Comparison of ENCODE assay signal across 8 cellular contexts in genomic region chr17:29251969-29252866, GRCh38. TPM values are rescaled to one million over a fixed set of nuclear protein-coding genes. Genes with fewer than 3 reads are reported as not detected.
DNase-seq lines count a peak whose midpoint lies in the region; ATAC-seq, FAIRE-seq and TF ChIP-seq lines count a peak whose summit lies in the region.

No MANE protein-coding gene starts in this region.

- no peak overlapping the region for H2AK5ac ChIP-seq in H9 (ENCODE audit: insufficient read length, low read length)

- no peaks in the 10 kb centered on the region for H3K23me2 ChIP-seq in H9 (ENCODE audit: insufficient read length, low read depth, low read length, poor library complexity, severe bottlenecking)

- H3K27ac ChIP-seq in H9 (ENCODE audit: insufficient read length, low read depth, low read length): no peak overlapping the region
- H3K27ac ChIP-seq in keratinocyte (ENCODE audit: control insufficient read depth, insufficient read depth, low read length): no peak overlapping the region

- no peak overlapping the region for H3K14ac ChIP-seq in H9 (ENCODE audit: insufficient read depth, low read length)

- H3K36me3 Mint-ChIP-seq in H9 (ENCODE audit: insufficient read depth in 1 of 3, low read depth in 3 of 3): peaks cover 0 to 3% (median 0%) of the 10 kb centered on the region in 3 experiments; a peak in 2 of 7 replicates
- H3K36me3 Mint-ChIP-seq in T-helper 17 cell (ENCODE audit: low read depth): no peaks in the 10 kb centered on the region

- no peak for ATAC-seq in T-helper 17 cell

- H3K4me1 ChIP-seq in H9 (ENCODE audit: insufficient read depth, low read length) (no peaks in the 10 kb centered on the region), keratinocyte (ENCODE audit: control insufficient read depth, extremely low read depth, insufficient read depth, low read length) (peaks cover 2% of the 10 kb centered on the region)

- H2BK20ac ChIP-seq in H9 (ENCODE audit: low read depth, low read length, poor library complexity, severe bottlenecking): no peak overlapping the region

- no peak overlapping the region for H3T11ph ChIP-seq in H9 (ENCODE audit: low read length)

- H2BK120ac ChIP-seq in H9 (ENCODE audit: low read depth, low read length, poor library complexity, severe bottlenecking): no peak overlapping the region

- no peak overlapping the region for H4K91ac ChIP-seq in H9 (ENCODE audit: insufficient read length, low read depth, low read length)

- peak; percentile 56 for DNase-seq in AG10803 (ENCODE audit: low read depth)
- DNase-seq in H9: no peak
- DNase-seq in T-helper 17 cell: no peak
- no peak for DNase-seq in keratinocyte (ENCODE audit: low read depth, low spot score)
- no peak for DNase-seq in NCI-H2107 (lab: John Stamatoyannopoulos, UW)
- no peak for DNase-seq in GM19239 (ENCODE audit: insufficient read length, low spot score)
- no peak for DNase-seq in stimulated activated CD4-positive, alpha-beta T cell treated with anti-CD3 and anti-CD28 coated beads, Interleukin-4, amount 100 ng/mL, for 24 hours
- DNase-seq in NCI-H2029 treated with DMSO at 0.1 percent for 48 hours (lab: John Stamatoyannopoulos, UW): no peak

- H3K56ac ChIP-seq in H9 (ENCODE audit: insufficient read length, low read depth, low read length): no peak overlapping the region

- no peak overlapping the region for H3K4me2 ChIP-seq in H9 (ENCODE audit: insufficient read depth, insufficient read length, low read length)
- no peak overlapping the region for H3K4me2 ChIP-seq in keratinocyte (ENCODE audit: control insufficient read depth, extremely low read depth, insufficient read depth, low read depth, low read length)

- no peak overlapping the region for H3K9ac ChIP-seq in H9 (ENCODE audit: extremely low read depth, insufficient read length, low read length)
- H3K9ac ChIP-seq in keratinocyte (ENCODE audit: control insufficient read depth, extremely low read depth, insufficient read depth, low read length): no peak overlapping the region

- H3K4me3 Mint-ChIP-seq in H9 (no peak overlapping the region), T-helper 17 cell (no peak overlapping the region)

- no peak overlapping the region for H4K5ac ChIP-seq in H9 (ENCODE audit: insufficient read length, low read depth, low read length)

- TF ChIP-seq CTCF in AG10803 (conservative IDR thresholded peaks at IDR 0.05; ENCODE audit: low read length) (peak; percentile 55), H9 (conservative IDR thresholded peaks at IDR 0.05) (peak; percentile 67), keratinocyte (optimal IDR thresholded peaks at IDR 0.05 in 1 of 3, IDR thresholded peaks at IDR 0.05 in 1 of 3, conservative IDR thresholded peaks at IDR 0.05 in 1 of 3; ENCODE audit: extremely low read depth in 1 of 3, insufficient read depth in 2 of 3, low read length in 3 of 3) (peak in 2 of 3 experiments; percentile 31 to 49)

- H3K36me3 ChIP-seq in keratinocyte (ENCODE audit: control insufficient read depth in 2 of 2, extremely low read depth in 1 of 2, insufficient read depth in 2 of 2, low read length in 2 of 2): peaks cover 0 to 5% of the 10 kb centered on the region in 2 experiments

- no peaks in the 10 kb centered on the region for H3K79me1 ChIP-seq in H9 (ENCODE audit: insufficient read depth, low read depth, low read length, poor library complexity, severe bottlenecking)

- H2AFZ ChIP-seq in H9 (ENCODE audit: low read length) (no peak overlapping the region), keratinocyte (ENCODE audit: control insufficient read depth, low read length) (no peak overlapping the region)

- H3K79me2 ChIP-seq in H9 (ENCODE audit: insufficient read depth, low read length) (no peaks in the 10 kb centered on the region), keratinocyte (ENCODE audit: control insufficient read depth, insufficient read depth, low read length) (no peaks in the 10 kb centered on the region)

- no peak overlapping the region for H4K8ac ChIP-seq in H9 (replicated peaks; ENCODE audit: insufficient read length, low read depth, low read length)

- no peaks in the 10 kb centered on the region for H3K27me3 ChIP-seq in H9 (ENCODE audit: insufficient read depth, low read length)
- H3K27me3 ChIP-seq in keratinocyte (ENCODE audit: control insufficient read depth, extremely low read depth, insufficient read depth, low read length): no peaks in the 10 kb centered on the region

- H3K27ac Mint-ChIP-seq in H9 (peak overlapping the region in 2 of 3 experiments; percentile 33 to 79; a peak in 4 of 7 replicates), T-helper 17 cell (peak overlapping the region; percentile 8)

- FAIRE-seq in keratinocyte (lab: Jason Lieb, UNC): no peak
- no peak for FAIRE-seq in GM19239 (lab: Jason Lieb, UNC)

- H3K9me3 ChIP-seq in H9 (ENCODE audit: control insufficient read depth, low read depth, low read length) (no peaks in the 10 kb centered on the region), T-helper 17 cell (ENCODE audit: control insufficient read depth, low read length, poor library complexity, severe bottlenecking) (no peaks in the 10 kb centered on the region), keratinocyte (ENCODE audit: control insufficient read depth, low read depth, low read length) (no peaks in the 10 kb centered on the region)

- H3K4ac ChIP-seq in H9 (ENCODE audit: low read depth, low read length): no peak overlapping the region

- no peak overlapping the region for H3K23ac ChIP-seq in H9 (ENCODE audit: insufficient read length, low read depth, low read length)

- H4K20me1 ChIP-seq in H9 (ENCODE audit: control insufficient read depth, insufficient read depth, insufficient read length): no peaks in the 10 kb centered on the region
- no peaks in the 10 kb centered on the region for H4K20me1 ChIP-seq in keratinocyte (ENCODE audit: control insufficient read depth, extremely low read depth, insufficient read depth, low read length)

- no peak overlapping the region for H3K4me3 ChIP-seq in AG10803 (ENCODE audit: low read length)
- no peak overlapping the region for H3K4me3 ChIP-seq in keratinocyte (ENCODE audit: control insufficient read depth in 2 of 3, extremely low read depth in 1 of 3, insufficient read depth in 2 of 3, low read depth in 1 of 3, low read length in 3 of 3)

- no peak overlapping the region for H2BK12ac ChIP-seq in H9 (ENCODE audit: insufficient read length, low read depth, low read length)

- H3K27me3 Mint-ChIP-seq in H9 (ENCODE audit: low read depth): no peaks in the 10 kb centered on the region
- H3K27me3 Mint-ChIP-seq in T-helper 17 cell: no peaks in the 10 kb centered on the region

- H3K9me3 Mint-ChIP-seq in H9: no peaks in the 10 kb centered on the region

- peaks cover 0 to under 1% of the 10 kb centered on the region in 2 experiments; a peak in 1 of 4 replicates for H3K4me1 Mint-ChIP-seq in H9
- H3K4me1 Mint-ChIP-seq in T-helper 17 cell: peaks cover 12% of the 10 kb centered on the region

- H2BK5ac ChIP-seq in H9 (ENCODE audit: insufficient read length, low read length): no peak overlapping the region

- no peaks in the 10 kb centered on the region for H3K9me1 ChIP-seq in keratinocyte (ENCODE audit: control insufficient read depth, extremely low read depth, insufficient read depth, low read length)

- WGBS in H9 (ENCODE audit: extremely low coverage, insufficient read length, low lambda C conversion rate): no CpG with 5 or more reads among the region's 9 CpGs

- no peak overlapping the region for H2BK15ac ChIP-seq in H9 (ENCODE audit: low read depth, low read length)

- dilution Hi-C loops in keratinocyte (cut with MboI; ENCODE audit: extremely low pct_ligation_motif_present, low sequenced_read_pairs): no loop called here

- no peak overlapping the region for H3K18ac ChIP-seq in H9 (ENCODE audit: insufficient read length, low read depth, low read length)

RNA-seq across cellular contexts. Expression of gene CRYBA1, which starts 5.6 kb away (rescaled TPM):
- total RNA-seq in H9 (2021): not detected in 2 replicates
- not detected for total RNA-seq in T-helper 17 cell
- not detected in 3 replicates for polyA plus RNA-seq in keratinocyte
- polyA plus RNA-seq in keratinocyte (2011; ENCODE audit: low read depth): not detected
- not detected in 2 replicates for polyA plus RNA-seq in keratinocyte (2011; cell fraction: cytosol; rRNA removed)
- polyA plus RNA-seq in keratinocyte (2011; cell fraction: nucleus; rRNA removed): not detected in 2 replicates
- polyA plus RNA-seq in keratinocyte (2012; ENCODE audit: low replicate concordance): not detected in 2 replicates
- not detected in 3 replicates for polyA minus RNA-seq in keratinocyte
- not detected for polyA minus RNA-seq in keratinocyte (2011; cell fraction: cytosol; rRNA and poly(A)+ RNA removed)
- not detected in 2 replicates for polyA minus RNA-seq in keratinocyte (2011; cell fraction: nucleus; rRNA and poly(A)+ RNA removed)

RNA-seq across cellular contexts. Expression of gene NUFIP2, which starts 41.7 kb away (rescaled TPM):
- total RNA-seq in H9 (2021) (96.1 and 97.9 TPM in 2 replicates), T-helper 17 cell (10 to 100 TPM; 70.0 to 76.8 TPM)
- 9.9 to 22.0 TPM (median 16.5 TPM) in 3 replicates for polyA plus RNA-seq in keratinocyte
- polyA plus RNA-seq in keratinocyte (2011; ENCODE audit: low read depth): 16.5 TPM
- polyA plus RNA-seq in keratinocyte (2011; cell fraction: cytosol; rRNA removed): 7.3 and 12.7 TPM in 2 replicates
- polyA plus RNA-seq in keratinocyte (2011; cell fraction: nucleus; rRNA removed): 37.4 and 48.3 TPM in 2 replicates
- 17.9 and 19.3 TPM in 2 replicates for polyA plus RNA-seq in keratinocyte (2012; ENCODE audit: low replicate concordance)
- polyA minus RNA-seq in keratinocyte: 11.3 to 24.4 TPM (median 22.9 TPM) in 3 replicates
- 19.8 TPM for polyA minus RNA-seq in keratinocyte (2011; cell fraction: cytosol; rRNA and poly(A)+ RNA removed)
- 31.8 and 66.1 TPM in 2 replicates for polyA minus RNA-seq in keratinocyte (2011; cell fraction: nucleus; rRNA and poly(A)+ RNA removed)
